In the genomic region with DNA sequence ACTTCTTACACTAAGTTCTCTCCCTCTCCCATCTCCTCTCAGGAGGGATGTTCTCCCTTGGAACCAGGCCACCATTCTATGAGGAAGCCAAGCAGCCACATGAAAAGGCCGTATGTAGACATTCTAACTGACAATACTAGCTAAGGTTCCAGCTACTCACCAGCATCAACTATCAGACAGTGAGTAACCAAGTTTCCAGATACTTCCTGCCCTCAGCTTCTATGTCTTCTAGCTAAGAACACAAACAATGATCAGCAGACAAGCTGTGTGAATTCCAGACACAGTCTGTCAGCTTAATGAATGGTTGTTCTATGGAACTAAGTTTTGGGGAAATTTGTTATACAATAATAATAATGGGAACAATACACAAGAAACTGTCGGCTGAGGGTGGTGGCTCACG, we compare ENCODE assay signal across 20 cellular contexts. TPM values are rescaled to one million over a fixed set of nuclear protein-coding genes. Genes with fewer than 3 reads are reported as not detected.
A peak's percentile ranks its signal among the peaks of the same experiment; 100 is the strongest.
DNase-seq lines count a peak whose midpoint lies in the region; ATAC-seq and TF ChIP-seq lines count a peak whose summit lies in the region.
"Had no signal": no experiment of that assay in that cellular context is flagged by ENCODE, and none has a peak within 500 bp of the region (broad histone marks: within the 10 kb centered on the region; RNA-seq: fewer than 3 reads in every experiment).

No MANE protein-coding gene starts in this region.

- DNase-seq in ELR (ENCODE audit: low read depth) = peak; percentile 10
- DNase-seq in astrocyte of the hippocampus (ENCODE audit: low read depth, low spot score) = peak; percentile 65
- DNase-seq in foreskin melanocyte = peak; percentile 66
- peak; percentile 47 for DNase-seq in skeletal muscle cell (ENCODE audit: low read depth)
- DNase-seq in NCI-H128 (lab: John Stamatoyannopoulos, UW; ENCODE audit: unreplicated experiment) = no peak
- DNase-seq in tibial artery = no peak
- no peak for DNase-seq in ureter (ENCODE audit: low spot score)
- DNase-seq: activated gamma-delta T cell; body of pancreas; C1 segment of cervical spinal cord; DMS153; MV-4-11; NCI-H2081 treated with DMSO at 0.1 percent for 48 hours; NCI-H526; right cardiac atrium; stimulated activated CD4-positive, alpha-beta T cell treated with anti-CD3 and anti-CD28 coated beads, Interleukin-2, amount 100 ng/mL, for 24 hours; T-helper 9 cell had no signal

- H3K9me3 ChIP-seq in tibial artery = no peaks in the 10 kb centered on the region
- H3K9me3 ChIP-seq: body of pancreas had no signal

- peaks cover 4 to 13% (median 5%) of the 10 kb centered on the region in 3 donors for H3K36me3 ChIP-seq in tibial artery

- no peaks in the 10 kb centered on the region for H3K4me1 ChIP-seq in tibial artery

- intact Hi-C loops in tibial artery (cut with DNase I; ENCODE audit: low total_unique reads) = no loop called here

- ATAC-seq in HG02885 (IDR thresholded peaks at IDR 0.05; ENCODE audit: poor library complexity, unreplicated experiment) = no peak
- ATAC-seq: body of pancreas, HepG2, right cardiac atrium had no signal

- no peak for TF ChIP-seq CTCF in tibial artery (IDR thresholded peaks at IDR 0.05)

- no peak overlapping the region for H3K27ac ChIP-seq in tibial artery
- H3K27ac ChIP-seq: body of pancreas, SK-N-MC had no signal

- H3K27me3 ChIP-seq in tibial artery = no peaks in the 10 kb centered on the region
- H3K27me3 ChIP-seq: body of pancreas had no signal

- no peak overlapping the region for H3K4me3 ChIP-seq in skeletal muscle cell (ENCODE audit: low read depth, low read length)
- H3K4me3 ChIP-seq in tibial artery = no peak overlapping the region
- H3K4me3 ChIP-seq: body of pancreas, SK-N-MC had no signal

RNA-seq across cellular contexts. Expression of a gene that starts 50.8 kb away (rescaled TPM):
- 48.6 TPM for total RNA-seq in ureter

Comparison
In these comparisons a context has a peak if more than half of its experiments do, and no peak if none do; other contexts are left out.
1. DNase-seq: peak in ELR (single experiment), astrocyte of the hippocampus (single experiment), foreskin melanocyte (single experiment) and skeletal muscle cell (single experiment); none in NCI-H128 (single experiment), tibial artery (0 of 2) and ureter (single experiment).